ENCODE assay signal across 8 cellular contexts in the genomic region with DNA sequence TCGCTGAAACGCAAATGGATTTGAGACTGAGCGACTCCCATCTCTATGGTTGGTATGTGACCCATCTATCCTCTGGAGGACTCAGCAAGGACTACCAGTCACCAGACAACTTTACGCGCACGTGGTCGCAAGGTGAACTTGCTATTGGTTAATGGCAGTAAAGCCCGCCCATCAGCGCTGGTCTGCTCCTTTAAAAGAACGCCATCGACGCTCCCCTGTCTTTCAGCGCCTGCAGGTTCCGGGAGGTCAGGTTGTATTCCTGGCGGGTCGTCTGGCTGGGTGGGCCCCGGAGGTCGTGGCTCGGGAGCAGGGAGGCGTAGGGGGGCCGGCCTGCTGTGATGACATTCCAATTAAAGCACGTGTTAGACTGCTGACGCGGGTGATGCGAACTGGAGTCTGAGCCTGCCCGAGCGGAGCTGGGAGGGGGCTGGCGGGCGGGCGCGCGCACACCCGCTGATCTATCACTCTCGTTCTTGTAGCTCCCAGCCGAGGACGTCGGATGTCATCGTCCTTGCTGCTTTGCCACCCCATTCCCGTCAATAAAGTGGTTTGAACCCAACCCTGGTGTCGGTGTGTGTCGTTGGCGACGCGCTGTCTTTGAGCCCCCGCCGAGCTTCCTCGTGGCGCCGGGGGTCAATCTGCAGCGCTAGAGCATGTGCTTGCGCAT. TPM values are rescaled to one million over a fixed set of nuclear protein-coding genes. Genes with fewer than 3 reads are reported as not detected.
DNase-seq lines count a peak whose midpoint lies in the region; ATAC-seq and TF ChIP-seq lines count a peak whose summit lies in the region.

No MANE protein-coding gene starts in this region.

- H3K4me1 ChIP-seq in OCI-LY3 (ENCODE audit: low read length) (peaks cover 21% of the 10 kb centered on the region), mucosa of descending colon (ENCODE audit: low read depth) (no peaks in the 10 kb centered on the region)

- TF ChIP-seq CTCF in OCI-LY3 (IDR thresholded peaks at IDR 0.05; ENCODE audit: low read depth, low read length), result no peak
- TF ChIP-seq CTCF in mucosa of descending colon (IDR thresholded peaks at IDR 0.05), result no peak

- peak; percentile 100 for TF ChIP-seq POLR2A in erythroblast (IDR thresholded peaks at IDR 0.05; ENCODE audit: low read length)

- H3K4me2 ChIP-seq in OCI-LY3 (ENCODE audit: low read length), result peak overlapping the region; percentile 92

- intact Hi-C loops in mucosa of descending colon (cut with DNase I, micrococcal nuclease), result loop anchor here in 1 of 2 donors (5.0 kb wide), 1 partner anchor 116 kb away; the partner anchor contains the start of gene TEX2

- H2AFZ ChIP-seq in OCI-LY3 (ENCODE audit: low read depth, low read length), result no peak overlapping the region

- peak overlapping the region; percentile 79 for H3K27ac ChIP-seq in OCI-LY3 (ENCODE audit: low read length)

- no peaks in the 10 kb centered on the region; the same call in 1 of the 2 replicates for H3K27me3 ChIP-seq in OCI-LY3 (ENCODE audit: low read depth, low read length)

- peaks cover 21% of the 10 kb centered on the region for H3K36me3 ChIP-seq in OCI-LY3 (replicated peaks; ENCODE audit: low read depth, low read length)
- H3K36me3 ChIP-seq in mucosa of descending colon (ENCODE audit: low read depth), result no peaks in the 10 kb centered on the region

- H3K9me3 ChIP-seq in OCI-LY3 (ENCODE audit: insufficient read depth, low read length) (no peaks in the 10 kb centered on the region), mucosa of descending colon (no peaks in the 10 kb centered on the region)

- H3K79me2 ChIP-seq in OCI-LY3 (ENCODE audit: low read length), result peaks cover 23% of the 10 kb centered on the region

- peak overlapping the region; percentile 93 for H3K9ac ChIP-seq in OCI-LY3 (ENCODE audit: low read length)

- H3K4me3 ChIP-seq in OCI-LY3 (ENCODE audit: low read length), result peak overlapping the region; percentile 84
- H3K4me3 ChIP-seq in mucosa of descending colon, result peak overlapping the region; percentile 68

- ATAC-seq in GM21529 (IDR thresholded peaks at IDR 0.05; ENCODE audit: unreplicated experiment) (peak; percentile 93), mucosa of descending colon (peak; percentile 96)

- H4K20me1 ChIP-seq in OCI-LY3 (ENCODE audit: insufficient read depth, low read length), result no peaks in the 10 kb centered on the region

- DNase-seq in DMS153 (lab: John Stamatoyannopoulos, UW) (peak; percentile 98), HuH-7.5 (ENCODE audit: low spot score) (peak; percentile 85), activated T-cell treated with anti-CD3 and anti-CD28 coated beads for 24 hours (ENCODE audit: low read depth) (peak; percentile 93), erythroblast (lab: John Stamatoyannopoulos, UW) (peak; percentile 98 to 100), mucosa of descending colon (peak; percentile 93 to 97 (median 97))
- peak; percentile 88 to 93 for DNase-seq in stimulated activated CD8-positive, alpha-beta memory T cell treated with anti-CD3 and anti-CD28 coated beads, Interleukin-4, amount 100 ng/mL, for 1 hour (ENCODE audit: low read depth in 2 of 2, low spot score in 1 of 2)

RNA-seq across cellular contexts. Expression of gene ERN1, which starts 15.9 kb away (rescaled TPM):
- 10 to 100 TPM; 18.4 to 27.1 (median 21.7) TPM for total RNA-seq in mucosa of descending colon

Comparison
In these comparisons a context has a peak if more than half of its experiments do, and no peak if none do; other contexts are left out.
1. Peak in every context shown above with its lines: DNase-seq, ATAC-seq, H3K4me3 ChIP-seq and H3K27ac ChIP-seq.